In the genomic region with DNA sequence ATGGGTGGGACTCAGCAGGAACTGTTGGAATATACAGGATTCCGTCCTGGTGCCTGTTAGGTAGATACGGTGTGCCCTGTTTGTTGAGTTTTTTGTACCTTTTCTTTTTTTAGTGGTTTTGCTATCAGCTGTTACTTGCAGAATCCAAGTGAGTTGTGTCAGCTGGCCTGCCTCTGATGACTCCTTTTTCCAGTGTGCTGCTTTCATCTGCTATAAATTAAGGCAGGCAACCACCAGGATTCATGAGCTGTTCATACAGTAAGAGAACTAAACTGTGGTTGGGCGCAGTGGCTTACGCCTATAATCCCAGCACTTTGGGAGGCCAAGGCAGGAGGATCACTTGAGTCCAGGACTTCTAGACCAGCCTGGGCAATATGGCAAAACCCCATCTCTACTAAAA, we compare ENCODE assay signal across 20 cellular contexts.
"Had no signal": no experiment of that assay in that cellular context is flagged by ENCODE, and none has a peak within 500 bp of the region (broad histone marks: within the 10 kb centered on the region; RNA-seq: fewer than 3 reads in every experiment).

No MANE protein-coding gene starts in this region.

- H3K4me3 Mint-ChIP-seq: endodermal cell; naive thymus-derived CD8-positive, alpha-beta T cell; neural crest cell had no signal

- H3K27ac ChIP-seq: colonic mucosa, gastroesophageal sphincter, hepatocyte, stomach, thoracic aorta, transverse colon had no signal

- H3K36me3 ChIP-seq: colonic mucosa, thoracic aorta had no signal

- H3K27ac Mint-ChIP-seq: endodermal cell; naive thymus-derived CD8-positive, alpha-beta T cell had no signal

- H3K4me1 ChIP-seq: colonic mucosa, gastroesophageal sphincter, transverse colon had no signal

- H3K9me3 ChIP-seq: colonic mucosa, gastroesophageal sphincter, stomach, thoracic aorta, transverse colon had no signal

- H3K27me3 ChIP-seq: colonic mucosa, gastroesophageal sphincter, hepatocyte, stomach, transverse colon had no signal

- H3K4me3 ChIP-seq: colonic mucosa, gastroesophageal sphincter, hepatocyte, skin epidermis, stomach, thoracic aorta, transverse colon had no signal

- H3K4me2 ChIP-seq: hepatocyte had no signal

- H3K9me3 Mint-ChIP-seq: endodermal cell; naive thymus-derived CD8-positive, alpha-beta T cell; neural crest cell had no signal

- H3K27me3 Mint-ChIP-seq: naive thymus-derived CD8-positive, alpha-beta T cell had no signal

- ATAC-seq: gastroesophageal sphincter; naive thymus-derived CD8-positive, alpha-beta T cell; sciatic nerve had no signal

- H3K79me2 ChIP-seq: hepatocyte had no signal

- DNase-seq: colonic mucosa; dermis blood vessel endothelial cell; effector CD4-positive, alpha-beta T cell; endodermal cell; erythroblast; kidney glomerular epithelial cell; mesendoderm; naive thymus-derived CD8-positive, alpha-beta T cell; stimulated activated CD4-positive, alpha-beta T cell treated with anti-CD3 and anti-CD28 coated beads, Interleukin-12 subunit alpha, Interleukin-12 subunit beta, amount 100 ng/mL, for 4 hours; stimulated activated naive CD4-positive, alpha-beta T cell; stomach; substantia nigra; transverse colon had no signal

- FAIRE-seq: endothelial cell of umbilical vein had no signal

- H2AFZ ChIP-seq: hepatocyte had no signal
